ENCODE assay signal across 11 cellular contexts in the genomic region with DNA sequence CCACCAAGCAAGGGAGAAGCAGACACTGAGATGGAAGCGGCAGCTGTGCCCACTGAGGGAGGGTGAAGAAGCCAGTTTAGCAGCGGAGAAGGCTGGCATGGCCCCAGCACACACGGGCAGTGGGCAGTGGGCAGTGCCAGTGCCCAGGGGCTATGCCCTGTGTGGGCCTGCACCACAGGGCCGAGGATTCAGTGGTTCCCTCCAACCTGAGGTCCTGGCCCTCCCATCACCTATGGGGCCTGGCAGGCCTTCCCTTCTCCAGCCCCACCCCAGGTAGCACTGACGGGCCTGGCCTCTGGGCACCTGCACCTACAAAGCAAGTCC.
DNase-seq lines count a peak whose midpoint lies in the region; ATAC-seq, FAIRE-seq and TF ChIP-seq lines count a peak whose summit lies in the region.
"Had no signal": no experiment of that assay in that cellular context is flagged by ENCODE, and none has a peak within 500 bp of the region (broad histone marks: within the 10 kb centered on the region; RNA-seq: fewer than 3 reads in every experiment).

No MANE protein-coding gene starts in this region.

- H3K27ac Mint-ChIP-seq in CD14-positive monocyte = peak overlapping the region in 4 of 7 donors; percentile 28 to 95 (median 59)
- peak overlapping the region; percentile 28 for H3K27ac Mint-ChIP-seq in activated T-helper 2 cell treated with anti-CD3 and anti-CD28 coated beads, Interferon-gamma antibody, Interleukin-2, Interleukin-4, amounts not matched to agents 10 μg/mL and 5 μg/mL and 100 μg/mL, durations not matched to agents 14 hours and 24 hours and 36 hours
- peak overlapping the region in 5 of 9 donors; percentile 67 to 91 (median 71) for H3K27ac Mint-ChIP-seq in naive thymus-derived CD4-positive, alpha-beta T cell

- H3K79me2 ChIP-seq in HCT116 (ENCODE audit: insufficient read depth, low read length) = peaks cover 11% of the 10 kb centered on the region; the same call in 1 of the 2 replicates

- no peaks in the 10 kb centered on the region for H3K9me3 ChIP-seq in HCT116 (ENCODE audit: control insufficient read depth in 1 of 2, insufficient read depth in 1 of 2, low read depth in 1 of 2, low read length in 2 of 2)
- H3K9me3 ChIP-seq in naive thymus-derived CD4-positive, alpha-beta T cell (ENCODE audit: control insufficient read depth in 2 of 3, low read length in 3 of 3) = no peaks in the 10 kb centered on the region
- no peaks in the 10 kb centered on the region for H3K9me3 ChIP-seq in small intestine (ENCODE audit: control insufficient read depth, low read depth)
- H3K9me3 ChIP-seq: neutrophil had no signal

- H3K4me3 ChIP-seq in HCT116 (replicated peaks in 1 of 2; ENCODE audit: low read depth in 1 of 2, low read length in 2 of 2) (no peak overlapping the region), small intestine (ENCODE audit: low read depth in 1 of 2, low read length in 2 of 2) (no peak overlapping the region)
- H3K4me3 ChIP-seq in naive thymus-derived CD4-positive, alpha-beta T cell (ENCODE audit: low read length) = no peak overlapping the region
- H3K4me3 ChIP-seq: GM23248 had no signal

- RAD21 ChIA-PET in HCT116 (lab: Charles Lee; ENCODE audit: low non-redundant PET in 1 of 2, low total read pairs in 2 of 2, uncharacterized antibody in 2 of 2, unreplicated experiment in 2 of 2) = no interaction called here

- H3K36me3 ChIP-seq in HCT116 (ENCODE audit: control insufficient read depth in 1 of 2, insufficient read depth in 2 of 2, low read length in 2 of 2) (no peaks in the 10 kb centered on the region), small intestine (ENCODE audit: control insufficient read depth in 2 of 2, insufficient read depth in 2 of 2, low read length in 2 of 2) (peaks cover 0 to 2% of the 10 kb centered on the region in 2 donors)
- no peaks in the 10 kb centered on the region for H3K36me3 ChIP-seq in naive thymus-derived CD4-positive, alpha-beta T cell (ENCODE audit: control insufficient read depth in 2 of 3, insufficient read depth in 3 of 3, low read length in 3 of 3)
- H3K36me3 ChIP-seq: neutrophil had no signal

- intact Hi-C loops in CD14-positive monocyte (cut with micrococcal nuclease) (loop anchor here in 1 of 2 donors (5.0 kb wide), 2 partner anchors 38 to 62 kb away; no protein-coding TSS in a partner anchor), HCT116 (cut with micrococcal nuclease) (no loop called here)
- intact Hi-C loops in activated T-helper 2 cell treated with anti-CD3 and anti-CD28 coated beads, Interferon-gamma antibody, Interleukin-2, Interleukin-4, amounts not matched to agents 10 μg/mL and 5 μg/mL and 100 μg/mL, durations not matched to agents 14 hours and 24 hours and 36 hours (cut with micrococcal nuclease) = no loop called here
- intact Hi-C loops in naive thymus-derived CD4-positive, alpha-beta T cell (cut with micrococcal nuclease) = loop anchor here (1.0 to 2.0 kb wide), 4 partner anchors 78 to 185 kb away; a partner anchor contains a TSS

- no peaks in the 10 kb centered on the region for H3K27me3 ChIP-seq in HCT116 (ENCODE audit: insufficient read depth, low read length)
- no peaks in the 10 kb centered on the region for H3K27me3 ChIP-seq in naive thymus-derived CD4-positive, alpha-beta T cell (ENCODE audit: control insufficient read depth in 2 of 2, insufficient read depth in 2 of 2, low read length in 2 of 2)
- H3K27me3 ChIP-seq in small intestine (ENCODE audit: control insufficient read depth in 2 of 2, insufficient read depth in 2 of 2, low read length in 2 of 2) = no peaks in the 10 kb centered on the region
- H3K27me3 ChIP-seq: neutrophil had no signal

- H3K36me3 Mint-ChIP-seq in CD14-positive monocyte = peaks cover 14 to 21% of the 10 kb centered on the region in 2 donors
- H3K36me3 Mint-ChIP-seq in activated T-helper 2 cell treated with anti-CD3 and anti-CD28 coated beads, Interferon-gamma antibody, Interleukin-2, Interleukin-4, amounts not matched to agents 10 μg/mL and 5 μg/mL and 100 μg/mL, durations not matched to agents 14 hours and 24 hours and 36 hours (ENCODE audit: low read depth) = no peaks in the 10 kb centered on the region
- peaks cover 0 to 5% (median 0%) of the 10 kb centered on the region in 5 donors for H3K36me3 Mint-ChIP-seq in naive thymus-derived CD4-positive, alpha-beta T cell

- no TSS peak for BruUV-seq in HCT116 (replicated peaks; lab: Mats Ljungman, UMichigan)

- no peak overlapping the region for H3K4me2 ChIP-seq in HCT116 (ENCODE audit: low read length)

- peaks cover 0 to 2% (median 0%) of the 10 kb centered on the region in 7 donors for H3K9me3 Mint-ChIP-seq in CD14-positive monocyte
- no peaks in the 10 kb centered on the region for H3K9me3 Mint-ChIP-seq in activated T-helper 2 cell treated with anti-CD3 and anti-CD28 coated beads, Interferon-gamma antibody, Interleukin-2, Interleukin-4, amounts not matched to agents 10 μg/mL and 5 μg/mL and 100 μg/mL, durations not matched to agents 14 hours and 24 hours and 36 hours
- no peaks in the 10 kb centered on the region for H3K9me3 Mint-ChIP-seq in naive thymus-derived CD4-positive, alpha-beta T cell

- ATAC-seq in HCT116 = peak; percentile 5; the same call in 1 of the 2 replicates
- ATAC-seq in naive thymus-derived CD4-positive, alpha-beta T cell = no peak
- no peak for ATAC-seq in HG02588 (IDR thresholded peaks at IDR 0.05; ENCODE audit: unreplicated experiment)
- no peak for ATAC-seq in GM18511 (IDR thresholded peaks at IDR 0.05; ENCODE audit: unreplicated experiment)

- POLR2A ChIA-PET in HCT116 (lab: Charles Lee) = no interaction called here
- POLR2A ChIA-PET in naive thymus-derived CD4-positive, alpha-beta T cell (lab: Charles Lee) = no interaction called here

- no peak for TF ChIP-seq POLR2A in HCT116 (IDR thresholded peaks at IDR 0.05; ENCODE audit: borderline replicate concordance, extremely low read depth, insufficient read depth, insufficient read length)

- H3K4me3 Mint-ChIP-seq in CD14-positive monocyte = no peak overlapping the region
- no peak overlapping the region for H3K4me3 Mint-ChIP-seq in activated T-helper 2 cell treated with anti-CD3 and anti-CD28 coated beads, Interferon-gamma antibody, Interleukin-2, Interleukin-4, amounts not matched to agents 10 μg/mL and 5 μg/mL and 100 μg/mL, durations not matched to agents 14 hours and 24 hours and 36 hours (ENCODE audit: low read depth)
- H3K4me3 Mint-ChIP-seq in naive thymus-derived CD4-positive, alpha-beta T cell = peak overlapping the region in 4 of 10 donors; percentile 5 to 79 (median 48)

- no peak overlapping the region for H3K9ac ChIP-seq in HCT116 (ENCODE audit: low read length)
- H3K9ac ChIP-seq: GM23248 had no signal

- FAIRE-seq in small intestine (lab: Jason Lieb, UNC) = no peak

- no peaks in the 10 kb centered on the region for H3K9me2 ChIP-seq in HCT116 (ENCODE audit: insufficient read depth)

- 70 to 89% (median 84%) methylated on average over 3 to 5 of the region's 5 CpGs for WGBS in small intestine, 3 donors

- TF ChIP-seq CTCF in CD14-positive monocyte (IDR thresholded peaks at IDR 0.05) (peak; percentile 19), HCT116 (IDR thresholded peaks at IDR 0.05 in 2 of 3, conservative IDR thresholded peaks at IDR 0.05 in 1 of 3; ENCODE audit: borderline replicate concordance in 1 of 3, insufficient read depth in 1 of 3, low read depth in 2 of 3, low read length in 2 of 3) (0 out of 6 replicates have a peak, but pooled peaks of 1 of the 3 experiments have one; percentile 4)

- H3K27me3 Mint-ChIP-seq in CD14-positive monocyte (ENCODE audit: low read depth in 3 of 3) = peaks cover 0 to 1% (median 0%) of the 10 kb centered on the region in 3 donors
- H3K27me3 Mint-ChIP-seq in activated T-helper 2 cell treated with anti-CD3 and anti-CD28 coated beads, Interferon-gamma antibody, Interleukin-2, Interleukin-4, amounts not matched to agents 10 μg/mL and 5 μg/mL and 100 μg/mL, durations not matched to agents 14 hours and 24 hours and 36 hours (ENCODE audit: low read depth) = no peaks in the 10 kb centered on the region
- no peaks in the 10 kb centered on the region for H3K27me3 Mint-ChIP-seq in naive thymus-derived CD4-positive, alpha-beta T cell

- no peak overlapping the region for H2AFZ ChIP-seq in HCT116 (ENCODE audit: low read depth, low read length, poor library complexity, severe bottlenecking)
- H2AFZ ChIP-seq: GM23248 had no signal

- no peak for TF ChIP-seq RAD21 in HCT116 (IDR thresholded peaks at IDR 0.05; ENCODE audit: low read depth)

- no peak for DNase-seq in CD14-positive monocyte (ENCODE audit: low spot score)
- no peak for DNase-seq in HCT116 (ENCODE audit: low read depth, low spot score)
- DNase-seq in activated T-helper 2 cell treated with anti-CD3 and anti-CD28 coated beads, Interferon-gamma antibody, Interleukin-2, Interleukin-4, amounts not matched to agents 10 μg/mL and 5 μg/mL and 100 μg/mL, durations not matched to agents 14 hours and 24 hours and 36 hours (ENCODE audit: low spot score) = no peak
- no peak for DNase-seq in naive thymus-derived CD4-positive, alpha-beta T cell
- no peak for DNase-seq in small intestine
- DNase-seq in NCI-H2107 (lab: John Stamatoyannopoulos, UW) = no peak
- DNase-seq: GM23248, NCI-H2029 treated with DMSO at 0.1 percent for 48 hours had no signal

- H3K4me1 ChIP-seq in HCT116 (ENCODE audit: control insufficient read depth in 1 of 2, insufficient read depth in 2 of 2, low read length in 2 of 2) = peaks cover 36 to 61% of the 10 kb centered on the region in 2 experiments
- peaks cover 13 to 17% of the 10 kb centered on the region in 2 donors for H3K4me1 ChIP-seq in naive thymus-derived CD4-positive, alpha-beta T cell (ENCODE audit: control insufficient read depth in 2 of 2, insufficient read depth in 2 of 2, low read length in 2 of 2)
- peaks cover 11 to 18% of the 10 kb centered on the region in 2 donors for H3K4me1 ChIP-seq in small intestine (ENCODE audit: control insufficient read depth in 2 of 2, insufficient read depth in 1 of 2, low read depth in 1 of 2, low read length in 1 of 2)

- peaks cover 68% of the 10 kb centered on the region for H3K4me1 Mint-ChIP-seq in CD14-positive monocyte
- H3K4me1 Mint-ChIP-seq in activated T-helper 2 cell treated with anti-CD3 and anti-CD28 coated beads, Interferon-gamma antibody, Interleukin-2, Interleukin-4, amounts not matched to agents 10 μg/mL and 5 μg/mL and 100 μg/mL, durations not matched to agents 14 hours and 24 hours and 36 hours (ENCODE audit: low read depth) = peaks cover 17% of the 10 kb centered on the region
- peaks cover 21 to 36% (median 27%) of the 10 kb centered on the region in 7 donors for H3K4me1 Mint-ChIP-seq in naive thymus-derived CD4-positive, alpha-beta T cell

- H3K27ac ChIP-seq in HCT116 (ENCODE audit: low read depth, low read length) (no peak overlapping the region), small intestine (ENCODE audit: low read depth in 1 of 2, low read length in 1 of 2) (peak overlapping the region in 1 of 2 donors; percentile 61)
- H3K27ac ChIP-seq in naive thymus-derived CD4-positive, alpha-beta T cell (ENCODE audit: low read depth, low read length) = no peak overlapping the region
- H3K27ac ChIP-seq: GM23248 had no signal

- CTCF ChIA-PET in HCT116 (lab: Charles Lee) = interaction anchor here (1.5 kb wide), 1 partner anchor 9 kb away, joined by 5 read pairs; no protein-coding TSS in a partner anchor
- CTCF ChIA-PET in naive thymus-derived CD4-positive, alpha-beta T cell (lab: Charles Lee) = no interaction called here

- no peaks in the 10 kb centered on the region for H4K20me1 ChIP-seq in HCT116 (ENCODE audit: insufficient read depth)

Comparison
In these comparisons a context has a peak if more than half of its experiments do, and no peak if none do; other contexts are left out.
1. intact Hi-C loops: an anchor here in naive thymus-derived CD4-positive, alpha-beta T cell (1.0 to 2.0 kb wide); none called in HCT116 and activated T-helper 2 cell treated with anti-CD3 and anti-CD28 coated beads, Interferon-gamma antibody, Interleukin-2, Interleukin-4, amounts not matched to agents 10 μg/mL and 5 μg/mL and 100 μg/mL, durations not matched to agents 14 hours and 24 hours and 36 hours.